In genomic region chr1:243851129-243851756, GRCh38 we compare ENCODE assay signal across 8 cellular contexts. TPM values are rescaled to one million over a fixed set of nuclear protein-coding genes. Genes with fewer than 3 reads are reported as not detected.
A peak's percentile ranks its signal among the peaks of the same experiment; 100 is the strongest.
DNase-seq lines count a peak whose midpoint lies in the region; ATAC-seq, FAIRE-seq and TF ChIP-seq lines count a peak whose summit lies in the region.

No MANE protein-coding gene starts in this region.

- H3K9me3 ChIP-seq in K562 (replicated peaks; ENCODE audit: control insufficient read depth, insufficient read depth, low read depth, low read length) (no peaks in the 10 kb centered on the region), right lobe of liver (no peaks in the 10 kb centered on the region), thymus (ENCODE audit: control insufficient read depth) (no peaks in the 10 kb centered on the region)

- H4K20me1 ChIP-seq in K562 (replicated peaks; ENCODE audit: control insufficient read depth, insufficient read depth, low read length): no peaks in the 10 kb centered on the region

- CTCF ChIA-PET in K562 (lab: Yijun Ruan, JAX; ENCODE audit: low intra/inter-chr PET ratio): interaction anchor here (0.6 kb wide), 1 partner anchor 421 kb away, joined by 3 read pairs; no protein-coding TSS in a partner anchor

- H3K4me1 ChIP-seq in K562 (replicated peaks in 1 of 2; ENCODE audit: control insufficient read depth in 2 of 2, insufficient read depth in 2 of 2, low read length in 2 of 2): peaks cover 4 to 17% of the 10 kb centered on the region in 2 experiments; a peak in 3 of 5 replicates
- peaks cover 0 to 9% (median 0%) of the 10 kb centered on the region in 4 donors for H3K4me1 ChIP-seq in right lobe of liver
- peaks cover 2% of the 10 kb centered on the region for H3K4me1 ChIP-seq in thymus (ENCODE audit: control insufficient read depth, insufficient read depth, low read length)

- H3K9ac ChIP-seq in K562 (ENCODE audit: insufficient read depth in 1 of 2, low read depth in 2 of 2, low read length in 2 of 2): peak overlapping the region; percentile 52 to 86; a peak in 3 of 4 replicates

- in situ Hi-C loops in G401 (cut with HindIII; ENCODE audit: low sequenced_read_pairs): no loop called here
- in situ Hi-C loops in KBM-7 (cut with MboI; ENCODE audit: low pct_unique_long_range_greater_than_20kb, low sequenced_read_pairs): no loop called here
- in situ Hi-C loops in K562 (cut with MboI): no loop called here
- in situ Hi-C loops in ACHN (cut with HindIII; ENCODE audit: low pct_ligation_motif_present, low pct_unique_long_range_greater_than_20kb, low sequenced_read_pairs): no loop called here

- no TSS peak for BruUV-seq in K562 (replicated peaks; lab: Mats Ljungman, UMichigan)

- ATAC-seq in K562: no peak
- ATAC-seq in right lobe of liver: peak in 1 of 4 donors; percentile 20

- no peaks in the 10 kb centered on the region for H3K79me2 ChIP-seq in K562 (ENCODE audit: control insufficient read depth, insufficient read depth, low read length)

- no peak for TF ChIP-seq CTCF in K562 (IDR thresholded peaks at IDR 0.05 in 2 of 3, conservative IDR thresholded peaks at IDR 0.05 in 1 of 3; ENCODE audit: insufficient read depth in 2 of 3, low read depth in 1 of 3, low read length in 3 of 3)
- no peak for TF ChIP-seq CTCF in right lobe of liver (IDR thresholded peaks at IDR 0.05)

- TF ChIP-seq POLR2A in K562 (conservative IDR thresholded peaks at IDR 0.05) (no peak), right lobe of liver (IDR thresholded peaks at IDR 0.05) (no peak)

- peak; percentile 64 for DNase-seq in G401 (ENCODE audit: low spot score)
- peak; percentile 41 for DNase-seq in KBM-7
- DNase-seq in K562 (ENCODE audit: extremely low read depth in 1 of 4, low spot score in 3 of 4): no peak
- DNase-seq in right lobe of liver: peak in 1 of 3 donors; percentile 57
- DNase-seq in GF-D8 (lab: John Stamatoyannopoulos, UW): no peak
- no peak for DNase-seq in globus pallidus (ENCODE audit: low spot score)
- DNase-seq in ACHN: no peak

- H3K4me3 ChIP-seq in K562: peak overlapping the region; percentile 52
- H3K4me3 ChIP-seq in right lobe of liver: peak overlapping the region; percentile 52 to 59 (median 57)
- peak overlapping the region; percentile 98 for H3K4me3 ChIP-seq in thymus (ENCODE audit: low read length)

- intact Hi-C loops in K562 (cut with micrococcal nuclease) (no loop called here), right lobe of liver (cut with DNase I) (no loop called here)

- TF ChIP-seq RAD21 in K562 (CRISPR knock-in tag; conservative IDR thresholded peaks at IDR 0.05 in 1 of 2, IDR thresholded peaks at IDR 0.05 in 1 of 2): no peak

- no peaks in the 10 kb centered on the region for H3K36me3 ChIP-seq in K562 (ENCODE audit: control insufficient read depth, insufficient read depth, low read length)
- H3K36me3 ChIP-seq in right lobe of liver: no peaks in the 10 kb centered on the region
- H3K36me3 ChIP-seq in thymus (ENCODE audit: control insufficient read depth, insufficient read depth): no peaks in the 10 kb centered on the region

- H3K27ac ChIP-seq in K562 (ENCODE audit: extremely low read depth, low read depth, low read length) (no peak overlapping the region), right lobe of liver (peak overlapping the region; percentile 74 to 89 (median 75)), thymus (ENCODE audit: low read depth) (peak overlapping the region; percentile 81)

- H3K4me2 ChIP-seq in K562 (ENCODE audit: insufficient read depth, low read length): peak overlapping the region; percentile 79

- WGBS in K562 (ENCODE audit: insufficient coverage, low coverage, missing lambda C conversion rate): 27% methylated on average over 20 of the region's 20 CpGs
- 7% methylated on average over 15 of the region's 20 CpGs for WGBS in right lobe of liver (ENCODE audit: insufficient coverage, low coverage, low lambda C conversion rate, missing lambda C conversion rate)
- 2% methylated on average over 20 of the region's 20 CpGs for WGBS in thymus

- peak overlapping the region; percentile 92 for H2AFZ ChIP-seq in K562 (ENCODE audit: low read depth, low read length)

- POLR2A ChIA-PET in K562 (lab: Yijun Ruan, JAX): no interaction called here

- no peak for TF ChIP-seq EP300 in K562 (IDR thresholded peaks at IDR 0.05; ENCODE audit: low read length)

- no peaks in the 10 kb centered on the region for H3K9me1 ChIP-seq in K562 (ENCODE audit: control insufficient read depth, insufficient read depth, low read length)

- H3K27me3 ChIP-seq in K562 (ENCODE audit: control insufficient read depth in 2 of 2, insufficient read depth in 2 of 2, low read length in 2 of 2) (peaks cover 6 to 12% of the 10 kb centered on the region in 2 experiments; a peak in 4 of 5 replicates), right lobe of liver (peaks cover 0 to 7% of the 10 kb centered on the region in 2 donors), thymus (ENCODE audit: control insufficient read depth, insufficient read depth) (no peaks in the 10 kb centered on the region)

- peak; percentile 57 for FAIRE-seq in K562 (lab: Jason Lieb, UNC)

TF ChIP-seq in K562, 482 proteins besides CTCF, POLR2A, EP300 and RAD21 (continues in another document):
- peak; percentile 1 for TF ChIP-seq FIP1L1 (IDR thresholded peaks at IDR 0.05; ENCODE audit: low read depth, low read length, poor library complexity, severe bottlenecking)
- TF ChIP-seq DACH1 (IDR thresholded peaks at IDR 0.05; ENCODE audit: partially characterized antibody): no peak
- peak; percentile 57 for TF ChIP-seq CBX8 (IDR thresholded peaks at IDR 0.05; ENCODE audit: borderline replicate concordance, extremely low read depth, low read depth, low read length, poor library complexity, severe bottlenecking)
- no peak for TF ChIP-seq ELF1 (tag; IDR thresholded peaks at IDR 0.05)
- TF ChIP-seq BRF2 (IDR thresholded peaks at IDR 0.05; ENCODE audit: borderline replicate concordance, insufficient read depth, insufficient read length): no peak
- TF ChIP-seq NCOR1 (IDR thresholded peaks at IDR 0.05): no peak
- no peak for TF ChIP-seq ETS1 (conservative IDR thresholded peaks at IDR 0.05; ENCODE audit: control insufficient read depth, low read depth, low read length)
- no peak for TF ChIP-seq RFX1 (IDR thresholded peaks at IDR 0.05)
- TF ChIP-seq PML (IDR thresholded peaks at IDR 0.05; ENCODE audit: low read length): no peak

RNA-seq across cellular contexts. Expression of gene AKT3, which starts 1.2 kb away (rescaled TPM):
- total RNA-seq in G401 (2014; rRNA removed; shearing (Covaris generic)): 8.5 and 9.5 TPM in 2 replicates
- total RNA-seq in K562 (2011; cell fraction: chromatin; rRNA removed; ENCODE audit: low replicate concordance): 0.32 and 1.2 TPM in 2 replicates
- total RNA-seq in K562 (2011; cell fraction: nucleolus; rRNA removed): 0.13 and 0.17 TPM in 2 replicates
- 0.59 and 2.4 TPM in 2 replicates for total RNA-seq in K562 (2011; cell fraction: nucleoplasm; rRNA removed)
- total RNA-seq in K562 (2014; rRNA removed) (under 0.01 and 0.18 TPM in 2 replicates), K562 (2014; rRNA removed; fragmentation: Illumina TruSeq; extraction: Trizol) (0.22 and 0.36 TPM in 2 replicates), K562 (2015; rRNA removed; fragmentation: Illumina TruSeq; extraction: Trizol) (0.04 and 0.18 TPM in 2 replicates), K562 (2021) (0.31 TPM in 2 replicates), right lobe of liver (1 to 10 TPM; 4.9 to 9.6 (median 6.8) TPM)
- polyA plus RNA-seq in K562 (2011; rRNA removed) (0.14 and 0.54 TPM in 2 replicates), K562 (2014; fragmentation: Illumina TruSeq; extraction: Trizol) (0.12 and 0.22 TPM in 2 replicates), K562 (2014; fragmentation: Nextera tagmentation; extraction: Ambion mirVana) (under 1 TPM in 1 of 2 experiments, not detected in 1; 0.04 TPM), K562 (2014; rRNA removed) (0.04 TPM in 2 replicates), thymus (14.5 TPM)
- 0.10 and 0.18 TPM in 2 replicates for polyA plus RNA-seq in K562 (2011; cell fraction: cytosol; rRNA removed)
- 0.21 and 0.46 TPM in 2 replicates for polyA plus RNA-seq in K562 (2011; cell fraction: nucleus; rRNA removed)
- 0.15 and 0.22 TPM in 2 replicates for polyA plus RNA-seq in K562 (2012)
- 0.48 and 0.84 TPM in 2 replicates for polyA minus RNA-seq in K562 (2011; rRNA and poly(A)+ RNA removed)
- polyA minus RNA-seq in K562 (2011; cell fraction: cytosol; rRNA and poly(A)+ RNA removed): 0.27 and 0.29 TPM in 2 replicates
- polyA minus RNA-seq in K562 (2011; cell fraction: nucleus; rRNA and poly(A)+ RNA removed): 0.11 and 0.81 TPM in 2 replicates

Comparison
In these comparisons a context has a peak if more than half of its experiments do, and no peak if none do; other contexts are left out.
1. DNase-seq: peak in G401 (single experiment) and KBM-7 (single experiment); none in K562 (0 of 4), GF-D8 (single experiment), globus pallidus (single experiment) and ACHN (single experiment).
2. Peak in every context shown above with its lines, with median percentiles within 50 percentile points of each other: H3K4me3 ChIP-seq.